24 cellular contexts compared by ENCODE assay signal in genomic region chr7:10643545-10643944, GRCh38.
DNase-seq lines count a peak whose midpoint lies in the region; ATAC-seq lines count a peak whose summit lies in the region.
"Had no signal": no experiment of that assay in that cellular context is flagged by ENCODE, and none has a peak within 500 bp of the region (broad histone marks: within the 10 kb centered on the region; RNA-seq: fewer than 3 reads in every experiment).

No MANE protein-coding gene starts in this region.

- H3K9me3 Mint-ChIP-seq in activated CD4-positive, alpha-beta T cell treated with anti-CD3 and anti-CD28 coated beads for 36 hours (ENCODE audit: low read depth), result no peaks in the 10 kb centered on the region
- H3K9me3 Mint-ChIP-seq in CD4-positive, alpha-beta memory T cell, result no peaks in the 10 kb centered on the region
- no peaks in the 10 kb centered on the region for H3K9me3 Mint-ChIP-seq in T-helper 2 cell treated with Interferon-gamma antibody and Interleukin-4, amounts not matched to agents 5 μg/mL and 100 μg/mL, for 36 hours
- no peaks in the 10 kb centered on the region for H3K9me3 Mint-ChIP-seq in immature natural killer cell
- H3K9me3 Mint-ChIP-seq: stimulated activated memory B cell treated with anti-CD40 and anti-IgM and Interleukin-4, amounts not matched to agents 10 μg/mL and 1 μg/mL and 100 μg/mL, for 72 hours had no signal

- intact Hi-C loops in activated CD4-positive, alpha-beta T cell treated with anti-CD3 and anti-CD28 coated beads for 36 hours (cut with DNase I, micrococcal nuclease), result no loop called here
- intact Hi-C loops in CD4-positive, alpha-beta memory T cell (cut with micrococcal nuclease), result no loop called here

- CTCF ChIA-PET in activated CD4-positive, alpha-beta T cell treated with anti-CD3 and anti-CD28 coated beads for 36 hours (lab: Charles Lee), result no interaction called here
- CTCF ChIA-PET in CD4-positive, alpha-beta memory T cell (lab: Charles Lee; ENCODE audit: partially characterized antibody), result no interaction called here

- peaks cover 2% of the 10 kb centered on the region for H3K27me3 Mint-ChIP-seq in activated CD4-positive, alpha-beta T cell treated with anti-CD3 and anti-CD28 coated beads for 36 hours
- H3K27me3 Mint-ChIP-seq in CD4-positive, alpha-beta memory T cell, result peaks cover 0 to 2% of the 10 kb centered on the region in 2 donors
- peaks cover 7% of the 10 kb centered on the region for H3K27me3 Mint-ChIP-seq in T-helper 2 cell treated with Interferon-gamma antibody and Interleukin-4, amounts not matched to agents 5 μg/mL and 100 μg/mL, for 36 hours (ENCODE audit: low read depth)
- H3K27me3 Mint-ChIP-seq in immature natural killer cell (ENCODE audit: low read depth in 3 of 3), result peaks cover 0 to 7% (median 1%) of the 10 kb centered on the region in 3 donors
- H3K27me3 Mint-ChIP-seq: CD4-positive, CD25-positive, alpha-beta regulatory T cell; stimulated activated memory B cell treated with anti-CD40 and anti-IgM and Interleukin-4, amounts not matched to agents 10 μg/mL and 1 μg/mL and 100 μg/mL, for 72 hours had no signal

- DNase-seq in activated CD4-positive, alpha-beta T cell treated with anti-CD3 and anti-CD28 coated beads for 36 hours, result no peak
- DNase-seq in activated CD4-positive, alpha-beta T cell treated with anti-CD3 and anti-CD28 coated beads for 1 hour, result no peak
- no peak for DNase-seq in CD4-positive, alpha-beta memory T cell
- peak; percentile 6 for DNase-seq in T-helper 2 cell treated with Interferon-gamma antibody and Interleukin-4, amounts not matched to agents 5 μg/mL and 100 μg/mL, for 36 hours (ENCODE audit: low spot score)
- peak; percentile 37 to 39 (median 37) for DNase-seq in immature natural killer cell
- no peak for DNase-seq in cerebellar cortex (ENCODE audit: low spot score)
- no peak for DNase-seq in NCI-H1105 treated with DMSO at 0.1 percent for 48 hours (lab: John Stamatoyannopoulos, UW)
- DNase-seq: cerebellar nuclear complex; GM23248; hippocampal formation; left lung; mesenchymal stem cell; NCI-H1436; NCI-H446 treated with DMSO at 0.1 percent for 48 hours; nucleus accumbens; sigmoid colon; stimulated activated CD4-positive, alpha-beta T cell treated with anti-CD3 and anti-CD28 coated beads, Interleukin-4, amount 100 ng/mL, for 24 hours had no signal

- H3K36me3 ChIP-seq in CD4-positive, alpha-beta memory T cell (ENCODE audit: insufficient read depth, low read length), result no peaks in the 10 kb centered on the region
- H3K36me3 ChIP-seq: left lung, prostate gland, sigmoid colon had no signal

- no peaks in the 10 kb centered on the region for H3K4me1 ChIP-seq in CD4-positive, alpha-beta memory T cell (ENCODE audit: insufficient read depth, low read length)
- H3K4me1 ChIP-seq: left lung, prostate gland, sigmoid colon had no signal

- peak; percentile 49 for ATAC-seq in activated CD4-positive, alpha-beta T cell treated with anti-CD3 and anti-CD28 coated beads for 36 hours
- ATAC-seq in GM21619 (IDR thresholded peaks at IDR 0.05; ENCODE audit: unreplicated experiment), result no peak
- ATAC-seq: K562; left lung; SK-N-SH treated with all-trans-retinoic acid at 6 μM for 48 hours; stimulated activated memory B cell treated with anti-CD40 and anti-IgM and Interleukin-4, amounts not matched to agents 10 μg/mL and 1 μg/mL and 100 μg/mL, for 72 hours had no signal

- H3K9me3 ChIP-seq in CD4-positive, alpha-beta memory T cell (ENCODE audit: control insufficient read depth in 1 of 2, low read length in 2 of 2), result no peaks in the 10 kb centered on the region
- H3K9me3 ChIP-seq: left lung, prostate gland, sigmoid colon had no signal

- H3K4me3 ChIP-seq in CD4-positive, alpha-beta memory T cell (ENCODE audit: low read length in 2 of 2), result no peak overlapping the region
- H3K4me3 ChIP-seq: GM23248, K562, left lung, prostate gland, sigmoid colon had no signal

- H3K27ac ChIP-seq in CD4-positive, alpha-beta memory T cell (ENCODE audit: low read depth, low read length), result no peak overlapping the region
- H3K27ac ChIP-seq: 22Rv1, GM23248, left lung, prostate gland, sigmoid colon had no signal

- POLR2A ChIA-PET in activated CD4-positive, alpha-beta T cell treated with anti-CD3 and anti-CD28 coated beads for 36 hours (lab: Charles Lee), result no interaction called here
- POLR2A ChIA-PET in CD4-positive, alpha-beta memory T cell (lab: Charles Lee; ENCODE audit: partially characterized antibody), result no interaction called here

- no peak overlapping the region for H3K4me3 Mint-ChIP-seq in activated CD4-positive, alpha-beta T cell treated with anti-CD3 and anti-CD28 coated beads for 36 hours
- H3K4me3 Mint-ChIP-seq in CD4-positive, alpha-beta memory T cell, result peak overlapping the region in 5 of 8 donors; percentile 2 to 42 (median 11)
- peak overlapping the region; percentile 53 for H3K4me3 Mint-ChIP-seq in T-helper 2 cell treated with Interferon-gamma antibody and Interleukin-4, amounts not matched to agents 5 μg/mL and 100 μg/mL, for 36 hours
- peak overlapping the region; percentile 60 to 83 (median 79) for H3K4me3 Mint-ChIP-seq in immature natural killer cell
- H3K4me3 Mint-ChIP-seq: CD4-positive, CD25-positive, alpha-beta regulatory T cell; stimulated activated memory B cell treated with anti-CD40 and anti-IgM and Interleukin-4, amounts not matched to agents 10 μg/mL and 1 μg/mL and 100 μg/mL, for 72 hours had no signal

- H3K27me3 ChIP-seq in CD4-positive, alpha-beta memory T cell (ENCODE audit: insufficient read depth, low read length), result no peaks in the 10 kb centered on the region
- H3K27me3 ChIP-seq: left lung, sigmoid colon had no signal

- H3K36me3 Mint-ChIP-seq in activated CD4-positive, alpha-beta T cell treated with anti-CD3 and anti-CD28 coated beads for 36 hours (ENCODE audit: low read depth), result no peaks in the 10 kb centered on the region
- no peaks in the 10 kb centered on the region for H3K36me3 Mint-ChIP-seq in CD4-positive, alpha-beta memory T cell
- H3K36me3 Mint-ChIP-seq in T-helper 2 cell treated with Interferon-gamma antibody and Interleukin-4, amounts not matched to agents 5 μg/mL and 100 μg/mL, for 36 hours (ENCODE audit: low read depth), result no peaks in the 10 kb centered on the region
- H3K36me3 Mint-ChIP-seq in immature natural killer cell, result no peaks in the 10 kb centered on the region
- H3K36me3 Mint-ChIP-seq: CD4-positive, CD25-positive, alpha-beta regulatory T cell; stimulated activated memory B cell treated with anti-CD40 and anti-IgM and Interleukin-4, amounts not matched to agents 10 μg/mL and 1 μg/mL and 100 μg/mL, for 72 hours had no signal

- peak overlapping the region; percentile 1 for H3K27ac Mint-ChIP-seq in activated CD4-positive, alpha-beta T cell treated with anti-CD3 and anti-CD28 coated beads for 36 hours
- H3K27ac Mint-ChIP-seq in CD4-positive, alpha-beta memory T cell, result peak overlapping the region in 1 of 7 donors; percentile 56
- peak overlapping the region; percentile 33 for H3K27ac Mint-ChIP-seq in T-helper 2 cell treated with Interferon-gamma antibody and Interleukin-4, amounts not matched to agents 5 μg/mL and 100 μg/mL, for 36 hours
- H3K27ac Mint-ChIP-seq in immature natural killer cell, result peak overlapping the region; percentile 25 to 77 (median 65)
- H3K27ac Mint-ChIP-seq: stimulated activated memory B cell treated with anti-CD40 and anti-IgM and Interleukin-4, amounts not matched to agents 10 μg/mL and 1 μg/mL and 100 μg/mL, for 72 hours had no signal

- H3K4me1 Mint-ChIP-seq in activated CD4-positive, alpha-beta T cell treated with anti-CD3 and anti-CD28 coated beads for 36 hours, result peaks cover 3% of the 10 kb centered on the region
- H3K4me1 Mint-ChIP-seq in CD4-positive, alpha-beta memory T cell, result peaks cover 6 to 16% (median 10%) of the 10 kb centered on the region in 4 donors
- H3K4me1 Mint-ChIP-seq in T-helper 2 cell treated with Interferon-gamma antibody and Interleukin-4, amounts not matched to agents 5 μg/mL and 100 μg/mL, for 36 hours (ENCODE audit: low read depth), result peaks cover 25% of the 10 kb centered on the region
- peaks cover 59 to 73% of the 10 kb centered on the region in 2 donors for H3K4me1 Mint-ChIP-seq in immature natural killer cell
- H3K4me1 Mint-ChIP-seq: stimulated activated memory B cell treated with anti-CD40 and anti-IgM and Interleukin-4, amounts not matched to agents 10 μg/mL and 1 μg/mL and 100 μg/mL, for 72 hours had no signal

Comparison
In these comparisons a context has a peak if more than half of its experiments do, and no peak if none do; other contexts are left out.
1. DNase-seq: peak in T-helper 2 cell treated with Interferon-gamma antibody and Interleukin-4, amounts not matched to agents 5 μg/mL and 100 μg/mL, for 36 hours (single experiment) and immature natural killer cell (3 of 3); none in activated CD4-positive, alpha-beta T cell treated with anti-CD3 and anti-CD28 coated beads for 36 hours (single experiment), activated CD4-positive, alpha-beta T cell treated with anti-CD3 and anti-CD28 coated beads for 1 hour (single experiment), CD4-positive, alpha-beta memory T cell (0 of 5), cerebellar cortex (single experiment) and NCI-H1105 treated with DMSO at 0.1 percent for 48 hours (single experiment).